In genomic region chr11:128135451-128135850, GRCh38 we compare ENCODE assay signal across 21 cellular contexts.
DNase-seq lines count a peak whose midpoint lies in the region; ATAC-seq, FAIRE-seq and TF ChIP-seq lines count a peak whose summit lies in the region.
"Had no signal": no experiment of that assay in that cellular context is flagged by ENCODE, and none has a peak within 500 bp of the region (broad histone marks: within the 10 kb centered on the region; RNA-seq: fewer than 3 reads in every experiment).

No MANE protein-coding gene starts in this region.

- no peak overlapping the region for H3K4me3 ChIP-seq in prostate gland
- no peak overlapping the region for H3K4me3 ChIP-seq in aorta (ENCODE audit: low read length in 2 of 2)
- H3K4me3 ChIP-seq: stomach had no signal

- in situ Hi-C loops in SK-MEL-5 (cut with HindIII; ENCODE audit: low pct_unique_long_range_greater_than_20kb, low sequenced_read_pairs) = no loop called here

- peaks cover 15% of the 10 kb centered on the region for H3K9me3 Mint-ChIP-seq in type B pancreatic cell

- no peak for TF ChIP-seq POLR2A in H54 (IDR thresholded peaks at IDR 0.05; ENCODE audit: low read depth, low read length)
- no peak for TF ChIP-seq POLR2A in prostate gland (IDR thresholded peaks at IDR 0.05)

- no peak overlapping the region for H3K4me3 Mint-ChIP-seq in type B pancreatic cell
- H3K4me3 Mint-ChIP-seq: activated T-helper 1 cell treated with anti-CD3 and anti-CD28 coated beads, Interleukin-12 subunit alpha, Interleukin-12 subunit beta, Interleukin-2, Interleukin-4 antibody, amounts not matched to agents 30 ng/mL and 10 ng/mL and 1 ng/mL, durations not matched to agents 14 hours and 24 hours and 36 hours; neural crest cell had no signal

- TF ChIP-seq CTCF in prostate gland (IDR thresholded peaks at IDR 0.05) = no peak
- TF ChIP-seq CTCF in type B pancreatic cell (conservative IDR thresholded peaks at IDR 0.05) = no peak

- peak; percentile 64 for FAIRE-seq in H54 (lab: Jason Lieb, UNC)
- FAIRE-seq: colon, GM12892, islet of Langerhans, RCC 7860 had no signal

- peaks cover 6% of the 10 kb centered on the region for H3K36me3 Mint-ChIP-seq in type B pancreatic cell

- no peaks in the 10 kb centered on the region for H3K36me3 ChIP-seq in prostate gland
- no peaks in the 10 kb centered on the region for H3K36me3 ChIP-seq in aorta (ENCODE audit: control insufficient read depth in 1 of 2, insufficient read depth in 2 of 2, low read length in 1 of 2)
- H3K36me3 ChIP-seq: stomach had no signal

- no peaks in the 10 kb centered on the region for H3K4me1 ChIP-seq in prostate gland (replicated peaks)
- peaks cover 0 to 2% of the 10 kb centered on the region in 2 donors for H3K4me1 ChIP-seq in aorta (ENCODE audit: control insufficient read depth in 1 of 2, insufficient read depth in 2 of 2, low read length in 2 of 2)

- H3K27me3 Mint-ChIP-seq in type B pancreatic cell = no peaks in the 10 kb centered on the region

- no peaks in the 10 kb centered on the region for H3K9me3 ChIP-seq in prostate gland
- no peaks in the 10 kb centered on the region for H3K9me3 ChIP-seq in aorta (ENCODE audit: control insufficient read depth, low read length)
- H3K9me3 ChIP-seq: stomach had no signal

- intact Hi-C loops in prostate gland (cut with DNase I) (no loop called here), aorta (cut with DNase I) (loop anchor here in 1 of 2 donors (10.0 kb wide), 1 partner anchor 291 kb away; no protein-coding TSS in a partner anchor)

- H3K27me3 ChIP-seq in prostate gland (replicated peaks; ENCODE audit: insufficient read depth) (no peaks in the 10 kb centered on the region), aorta (ENCODE audit: control insufficient read depth in 1 of 2, insufficient read depth in 2 of 2, low read length in 1 of 2) (no peaks in the 10 kb centered on the region)
- H3K27me3 ChIP-seq: stomach had no signal

- ATAC-seq in aorta (ENCODE audit: low FRiP score) = no peak
- ATAC-seq in GM18519 (IDR thresholded peaks at IDR 0.05; ENCODE audit: low FRiP score, unreplicated experiment) = no peak
- ATAC-seq: right cardiac atrium had no signal

- no peak overlapping the region for H3K27ac Mint-ChIP-seq in type B pancreatic cell
- H3K27ac Mint-ChIP-seq: activated T-helper 1 cell treated with anti-CD3 and anti-CD28 coated beads, Interleukin-12 subunit alpha, Interleukin-12 subunit beta, Interleukin-2, Interleukin-4 antibody, amounts not matched to agents 30 ng/mL and 10 ng/mL and 1 ng/mL, durations not matched to agents 14 hours and 24 hours and 36 hours had no signal

- no peak overlapping the region for H3K27ac ChIP-seq in prostate gland
- no peak overlapping the region for H3K27ac ChIP-seq in aorta (ENCODE audit: low read depth in 1 of 2, low read length in 2 of 2)
- H3K27ac ChIP-seq: epithelial cell of prostate, stomach, VCaP had no signal

- H3K4me1 Mint-ChIP-seq in type B pancreatic cell (ENCODE audit: unreplicated experiment) = peaks cover 36% of the 10 kb centered on the region

- 39% methylated on average over 2 of the region's 2 CpGs for WGBS in prostate gland
- 8 to 15% methylated on average over 2 of the region's 2 CpGs for WGBS in aorta, 2 donors

- no peak for DNase-seq in H54 (ENCODE audit: insufficient read length, low spot score)
- DNase-seq in SK-MEL-5 (ENCODE audit: low read depth, low spot score) = peak; percentile 42
- peak; percentile 2 for DNase-seq in fibroblast of gingiva (ENCODE audit: low read depth)
- DNase-seq in prostate gland (ENCODE audit: low spot score) = peak; percentile 27
- DNase-seq in aorta = no peak
- no peak for DNase-seq in activated CD4-positive, alpha-beta T cell treated with anti-CD3 and anti-CD28 coated beads, Interleukin-2, amount 50 U/mL, for 1 hour
- no peak for DNase-seq in type B pancreatic cell (ENCODE audit: extremely low spot score, unreplicated experiment)
- DNase-seq: GDM1, NCI-H2081, NCI-H524 treated with DMSO at 0.1 percent for 48 hours, right cardiac atrium, stomach had no signal

Comparison
In these comparisons a context has a peak if more than half of its experiments do, and no peak if none do; other contexts are left out.
1. DNase-seq: peak in SK-MEL-5 (single experiment), fibroblast of gingiva (single experiment) and prostate gland (single experiment); none in H54 (single experiment), aorta (0 of 2), activated CD4-positive, alpha-beta T cell treated with anti-CD3 and anti-CD28 coated beads, Interleukin-2, amount 50 U/mL, for 1 hour (single experiment) and type B pancreatic cell (single experiment).